Comparison of ENCODE assay signal across 12 cellular contexts in the genomic region with DNA sequence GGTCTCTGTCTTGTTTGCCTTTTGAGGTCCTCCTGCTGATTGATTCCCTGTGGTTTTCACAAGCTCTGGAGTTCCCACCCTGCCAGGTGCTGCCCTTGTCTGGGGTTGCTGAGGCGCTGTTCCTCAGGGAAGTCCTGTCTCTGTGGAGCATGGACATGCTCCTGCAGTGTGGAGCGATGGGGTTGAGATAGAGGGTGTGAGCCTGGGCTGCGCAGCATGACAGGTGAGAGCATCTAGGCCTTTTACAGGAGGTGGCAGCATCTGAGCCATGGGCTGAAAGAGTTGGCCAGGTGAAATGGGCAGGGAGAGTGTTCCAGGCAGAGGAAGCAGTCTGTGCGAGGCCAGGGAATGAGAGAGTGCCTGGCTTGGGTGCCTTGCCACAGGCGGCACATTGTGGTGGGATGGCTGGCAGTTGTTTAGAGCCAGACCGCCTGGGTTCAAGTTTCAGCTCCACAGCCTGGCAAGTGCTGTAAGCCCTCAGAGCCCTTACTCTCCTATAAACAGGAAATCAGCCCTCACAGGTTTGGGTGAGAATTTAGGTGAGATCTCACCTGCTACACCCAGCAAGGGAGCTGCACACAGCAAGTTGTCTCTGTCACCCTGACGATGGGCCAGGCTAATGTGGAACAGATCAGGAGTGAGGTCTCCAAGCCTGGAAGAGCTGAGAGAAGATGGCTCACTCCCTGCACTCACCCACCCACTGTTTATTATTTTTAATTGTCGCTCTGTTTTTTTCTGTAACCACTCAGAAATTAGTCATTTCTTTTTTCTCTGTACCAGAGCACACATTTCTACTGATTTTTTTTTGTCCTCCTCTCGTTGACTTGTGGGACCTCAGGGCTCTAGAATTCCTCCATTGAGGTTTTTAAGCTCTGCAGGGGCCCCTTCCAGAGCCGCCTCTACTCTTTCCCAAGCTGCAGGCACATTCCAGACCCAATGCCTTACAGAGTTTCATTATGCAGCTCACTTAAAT. TPM values are rescaled to one million over a fixed set of nuclear protein-coding genes. Genes with fewer than 3 reads are reported as not detected.
DNase-seq lines count a peak whose midpoint lies in the region; ATAC-seq, FAIRE-seq and TF ChIP-seq lines count a peak whose summit lies in the region.
"Had no signal": no experiment of that assay in that cellular context is flagged by ENCODE, and none has a peak within 500 bp of the region (broad histone marks: within the 10 kb centered on the region; RNA-seq: fewer than 3 reads in every experiment).

No MANE protein-coding gene starts in this region.

- ATAC-seq in HG03097 (IDR thresholded peaks at IDR 0.05; ENCODE audit: low FRiP score, unreplicated experiment), result no peak

- H3K27me3 ChIP-seq in cardiac muscle cell, result no peaks in the 10 kb centered on the region
- H3K27me3 ChIP-seq in right atrium auricular region, result no peaks in the 10 kb centered on the region
- no peaks in the 10 kb centered on the region for H3K27me3 ChIP-seq in astrocyte (ENCODE audit: insufficient read depth, low read length)

- H3K9me3 ChIP-seq in cardiac muscle cell (ENCODE audit: low read depth), result no peaks in the 10 kb centered on the region
- no peaks in the 10 kb centered on the region for H3K9me3 ChIP-seq in right atrium auricular region
- H3K9me3 ChIP-seq in astrocyte (ENCODE audit: insufficient read depth, low read depth, low read length), result no peaks in the 10 kb centered on the region
- peaks cover 5% of the 10 kb centered on the region for H3K9me3 ChIP-seq in mesodermal cell (ENCODE audit: control insufficient read depth, low read length)

- no peaks in the 10 kb centered on the region for H3K79me2 ChIP-seq in astrocyte (ENCODE audit: insufficient read depth, low read length)

- H3K9me3 Mint-ChIP-seq in astrocyte (ENCODE audit: unreplicated experiment), result no peaks in the 10 kb centered on the region
- no peaks in the 10 kb centered on the region for H3K9me3 Mint-ChIP-seq in type B pancreatic cell

- peak overlapping the region; percentile 99 for H3K27ac Mint-ChIP-seq in astrocyte (ENCODE audit: unreplicated experiment)
- peak overlapping the region; percentile 82 for H3K27ac Mint-ChIP-seq in type B pancreatic cell

- no peak overlapping the region for H3K4me3 ChIP-seq in cardiac muscle cell
- H3K4me3 ChIP-seq in right atrium auricular region, result no peak overlapping the region
- H3K4me3 ChIP-seq in astrocyte (ENCODE audit: insufficient read depth, low read depth, low read length), result no peak overlapping the region
- H3K4me3 ChIP-seq in mesodermal cell (ENCODE audit: extremely low read depth, insufficient read depth, low read length, poor library complexity, severe bottlenecking), result no peak overlapping the region

- H3K4me1 Mint-ChIP-seq in astrocyte (ENCODE audit: low read depth, unreplicated experiment), result peaks cover 24% of the 10 kb centered on the region
- H3K4me1 Mint-ChIP-seq in type B pancreatic cell (ENCODE audit: unreplicated experiment), result peaks cover 18% of the 10 kb centered on the region

- H4K20me1 ChIP-seq in astrocyte (ENCODE audit: insufficient read depth, low read length), result no peaks in the 10 kb centered on the region

- H3K27me3 Mint-ChIP-seq in astrocyte (ENCODE audit: low read depth, unreplicated experiment) (no peaks in the 10 kb centered on the region), type B pancreatic cell (no peaks in the 10 kb centered on the region)

- 80 to 82% methylated on average over 8 to 9 of the region's 10 CpGs for WGBS in mesodermal cell (ENCODE audit: insufficient coverage in 2 of 2), 2 experiments

- H3K36me3 Mint-ChIP-seq in astrocyte (ENCODE audit: low read depth, unreplicated experiment), result peaks cover 44% of the 10 kb centered on the region
- H3K36me3 Mint-ChIP-seq in type B pancreatic cell, result peaks cover 29% of the 10 kb centered on the region

- peak overlapping the region; percentile 67 for H3K9ac ChIP-seq in astrocyte (ENCODE audit: low read length)

- H3K27ac ChIP-seq in cardiac muscle cell (peak overlapping the region; percentile 98), right atrium auricular region (no peak overlapping the region), astrocyte (ENCODE audit: low read depth, low read length) (peak overlapping the region; percentile 90), mesodermal cell (ENCODE audit: low read depth, low read length, severe bottlenecking) (peak overlapping the region; percentile 96)

- DNase-seq in cardiac muscle cell (ENCODE audit: low read depth in 1 of 2, low spot score in 1 of 2) (peak; percentile 18 to 20), right atrium auricular region (ENCODE audit: low spot score) (no peak), astrocyte (ENCODE audit: low read depth) (peak; percentile 40), type B pancreatic cell (ENCODE audit: extremely low spot score, unreplicated experiment) (no peak), ecto neural progenitor cell (ENCODE audit: low spot score) (no peak)
- DNase-seq in stimulated activated CD8-positive, alpha-beta memory T cell treated with anti-CD3 and anti-CD28 coated beads, Interleukin-4, amount 100 ng/mL, for 48 hours, result no peak
- DNase-seq: hypothalamus, Karpas-422, NCI-H446 treated with DMSO at 0.1 percent for 48 hours had no signal

- peak overlapping the region; percentile 74 for H3K4me2 ChIP-seq in astrocyte (ENCODE audit: low read length)

- no peak for FAIRE-seq in astrocyte (lab: Jason Lieb, UNC)
- FAIRE-seq: GM12892 had no signal

- no peak overlapping the region for H2AFZ ChIP-seq in astrocyte (ENCODE audit: low read depth, low read length)

- H3K4me3 Mint-ChIP-seq in astrocyte (ENCODE audit: unreplicated experiment) (peak overlapping the region; percentile 74), type B pancreatic cell (no peak overlapping the region)

- H3K4me1 ChIP-seq in cardiac muscle cell (ENCODE audit: low read depth), result peaks cover 20% of the 10 kb centered on the region
- H3K4me1 ChIP-seq in right atrium auricular region, result no peaks in the 10 kb centered on the region
- H3K4me1 ChIP-seq in astrocyte (ENCODE audit: insufficient read depth, low read length), result peaks cover 28% of the 10 kb centered on the region
- peaks cover 29% of the 10 kb centered on the region for H3K4me1 ChIP-seq in mesodermal cell (ENCODE audit: control insufficient read depth, insufficient read depth, low read length, poor library complexity, severe bottlenecking)

- H3K36me3 ChIP-seq in cardiac muscle cell, result peaks cover 40% of the 10 kb centered on the region
- H3K36me3 ChIP-seq in right atrium auricular region, result peaks cover 94% of the 10 kb centered on the region
- peaks cover 38% of the 10 kb centered on the region for H3K36me3 ChIP-seq in astrocyte (ENCODE audit: insufficient read depth, low read length)
- H3K36me3 ChIP-seq in mesodermal cell (ENCODE audit: control insufficient read depth, insufficient read depth, low read length), result peaks cover 91% of the 10 kb centered on the region

- no peak for TF ChIP-seq CTCF in cardiac muscle cell (IDR thresholded peaks at IDR 0.05; ENCODE audit: low read depth, low read length)
- no peak for TF ChIP-seq CTCF in right atrium auricular region (IDR thresholded peaks at IDR 0.05)
- TF ChIP-seq CTCF in astrocyte (IDR thresholded peaks at IDR 0.05; ENCODE audit: insufficient read depth, low read depth, low read length), result no peak
- no peak for TF ChIP-seq CTCF in type B pancreatic cell (conservative IDR thresholded peaks at IDR 0.05)

RNA-seq across cellular contexts. Expression of a gene that starts 19.6 kb away (rescaled TPM):
- 29.5 and 46.0 TPM in 2 replicates for total RNA-seq in cardiac muscle cell
- 31.4 and 37.7 TPM in 2 replicates for polyA plus RNA-seq in cardiac muscle cell
- total RNA-seq in right atrium auricular region, result 10 to 100 TPM; 17.5 to 18.1 TPM
- total RNA-seq in astrocyte, result 36.1 and 47.5 TPM in 2 replicates
- 51.0 TPM for polyA plus RNA-seq in mesodermal cell (2013, experiment 1 of 2)
- 46.5 TPM for polyA plus RNA-seq in mesodermal cell (2013, experiment 2 of 2)
- 42.6 and 65.3 TPM in 2 replicates for total RNA-seq in type B pancreatic cell (ENCODE audit: low replicate concordance)

RNA-seq across cellular contexts. Expression of a gene that starts 35.6 kb away (rescaled TPM):
- 11.7 and 12.6 TPM in 2 replicates for total RNA-seq in cardiac muscle cell
- 16.3 and 23.7 TPM in 2 replicates for polyA plus RNA-seq in cardiac muscle cell
- total RNA-seq in right atrium auricular region, result 100 to 1,000 TPM; 268 to 424 TPM
- 9.1 and 15.7 TPM in 2 replicates for total RNA-seq in astrocyte
- 6.3 TPM for polyA plus RNA-seq in mesodermal cell (2013, experiment 1 of 2)
- 6.2 TPM for polyA plus RNA-seq in mesodermal cell (2013, experiment 2 of 2)
- total RNA-seq in type B pancreatic cell (ENCODE audit: low replicate concordance), result 24.9 and 37.2 TPM in 2 replicates

Comparison
In these comparisons a context has a peak if more than half of its experiments do, and no peak if none do; other contexts are left out.
1. DNase-seq: peak in cardiac muscle cell (2 of 2) and astrocyte (single experiment); none in right atrium auricular region (single experiment), type B pancreatic cell (single experiment), ecto neural progenitor cell (single experiment) and stimulated activated CD8-positive, alpha-beta memory T cell treated with anti-CD3 and anti-CD28 coated beads, Interleukin-4, amount 100 ng/mL, for 48 hours (single experiment).
2. H3K27ac ChIP-seq: peak in cardiac muscle cell (single experiment), astrocyte (single experiment) and mesodermal cell (single experiment); none in right atrium auricular region (0 of 2).